Comparison of ENCODE assay signal across 22 cellular contexts in genomic region chr10:102090772-102091171, GRCh38. TPM values are rescaled to one million over a fixed set of nuclear protein-coding genes. Genes with fewer than 3 reads are reported as not detected.
A peak's percentile ranks its signal among the peaks of the same experiment; 100 is the strongest.
DNase-seq lines count a peak whose midpoint lies in the region; FAIRE-seq and TF ChIP-seq lines count a peak whose summit lies in the region.
"Had no signal": no experiment of that assay in that cellular context is flagged by ENCODE, and none has a peak within 500 bp of the region (broad histone marks: within the 10 kb centered on the region; RNA-seq: fewer than 3 reads in every experiment).

No MANE protein-coding gene starts in this region.

- peaks cover 4% of the 10 kb centered on the region for H3K36me3 ChIP-seq in endodermal cell (ENCODE audit: control insufficient read depth, insufficient read depth, low read length)
- no peaks in the 10 kb centered on the region for H3K36me3 ChIP-seq in CD8-positive, alpha-beta memory T cell (ENCODE audit: insufficient read depth, low read length)
- H3K36me3 ChIP-seq: BLaER1 treated with 17β-estradiol and CSF1 and Interleukin-3, amounts not matched to agents 10 nM and 100 nM; thoracic aorta had no signal

- no peaks in the 10 kb centered on the region for H3K27me3 ChIP-seq in endodermal cell (ENCODE audit: control insufficient read depth, insufficient read depth, low read length, poor library complexity, severe bottlenecking)
- H3K27me3 ChIP-seq in CD8-positive, alpha-beta memory T cell (ENCODE audit: insufficient read depth, low read length, poor library complexity, severe bottlenecking): no peaks in the 10 kb centered on the region
- H3K27me3 ChIP-seq: BLaER1 treated with 17β-estradiol and CSF1 and Interleukin-3, amounts not matched to agents 10 nM and 100 nM had no signal

- no peak overlapping the region for H3K9ac ChIP-seq in endodermal cell (ENCODE audit: extremely low read depth, low read length, poor library complexity, severe bottlenecking)
- H3K9ac ChIP-seq: BLaER1 treated with 17β-estradiol and CSF1 and Interleukin-3, amounts not matched to agents 10 nM and 100 nM had no signal

- CTCF ChIA-PET in CD8-positive, alpha-beta memory T cell (lab: Charles Lee): no interaction called here
- CTCF ChIA-PET in activated CD4-positive, alpha-beta memory T cell treated with anti-CD3 and anti-CD28 coated beads, Interleukin-2, amount 10 ng/mL, durations not matched to agents 7 days and 5 days (lab: Charles Lee): no interaction called here

- TF ChIP-seq CTCF in endodermal cell (conservative IDR thresholded peaks at IDR 0.05): no peak

- H3K4me1 Mint-ChIP-seq in endodermal cell: no peaks in the 10 kb centered on the region
- H3K4me1 Mint-ChIP-seq in CD8-positive, alpha-beta memory T cell: no peaks in the 10 kb centered on the region
- no peaks in the 10 kb centered on the region for H3K4me1 Mint-ChIP-seq in activated CD4-positive, alpha-beta memory T cell treated with anti-CD3 and anti-CD28 coated beads, Interleukin-2, amount 10 ng/mL, durations not matched to agents 7 days and 5 days
- H3K4me1 Mint-ChIP-seq: activated naive CD4-positive, alpha-beta T cell treated with anti-CD3 and anti-CD28 coated beads, Interleukin-2, amount 50 U/mL, for 24 hours had no signal

- H3K27ac Mint-ChIP-seq in endodermal cell: peak overlapping the region; percentile 17
- peak overlapping the region in 3 of 8 donors; percentile 31 to 63 (median 43) for H3K27ac Mint-ChIP-seq in CD8-positive, alpha-beta memory T cell
- no peak overlapping the region for H3K27ac Mint-ChIP-seq in activated CD4-positive, alpha-beta memory T cell treated with anti-CD3 and anti-CD28 coated beads, Interleukin-2, amount 10 ng/mL, durations not matched to agents 7 days and 5 days
- H3K27ac Mint-ChIP-seq: activated naive CD4-positive, alpha-beta T cell treated with anti-CD3 and anti-CD28 coated beads, Interleukin-2, amount 50 U/mL, for 24 hours had no signal

- 95 to 100% methylated on average over 2 of the region's 2 CpGs for WGBS in endodermal cell (ENCODE audit: insufficient coverage in 1 of 2, insufficient read length in 1 of 2), 2 experiments

- H3K4me3 ChIP-seq in endodermal cell (ENCODE audit: low read length): no peak overlapping the region
- no peak overlapping the region for H3K4me3 ChIP-seq in CD8-positive, alpha-beta memory T cell (ENCODE audit: low read length)
- H3K4me3 ChIP-seq: BLaER1 treated with 17β-estradiol and CSF1 and Interleukin-3, amounts not matched to agents 10 nM and 100 nM; thoracic aorta had no signal

- POLR2A ChIA-PET in CD8-positive, alpha-beta memory T cell (lab: Charles Lee): no interaction called here
- POLR2A ChIA-PET in activated CD4-positive, alpha-beta memory T cell treated with anti-CD3 and anti-CD28 coated beads, Interleukin-2, amount 10 ng/mL, durations not matched to agents 7 days and 5 days (lab: Charles Lee): no interaction called here

- H3K9me3 ChIP-seq in endodermal cell (ENCODE audit: control insufficient read depth, low read length): no peaks in the 10 kb centered on the region
- H3K9me3 ChIP-seq in CD8-positive, alpha-beta memory T cell (ENCODE audit: low read length): no peaks in the 10 kb centered on the region
- H3K9me3 ChIP-seq: BLaER1 treated with 17β-estradiol and CSF1 and Interleukin-3, amounts not matched to agents 10 nM and 100 nM; thoracic aorta had no signal

- no peak for FAIRE-seq in GM19239 (lab: Jason Lieb, UNC)
- FAIRE-seq: A204.1, frontal cortex had no signal

- H3K27me3 Mint-ChIP-seq in endodermal cell (ENCODE audit: insufficient read depth): no peaks in the 10 kb centered on the region
- no peaks in the 10 kb centered on the region for H3K27me3 Mint-ChIP-seq in CD8-positive, alpha-beta memory T cell
- H3K27me3 Mint-ChIP-seq in activated CD4-positive, alpha-beta memory T cell treated with anti-CD3 and anti-CD28 coated beads, Interleukin-2, amount 10 ng/mL, durations not matched to agents 7 days and 5 days: no peaks in the 10 kb centered on the region
- H3K27me3 Mint-ChIP-seq: activated naive CD4-positive, alpha-beta T cell treated with anti-CD3 and anti-CD28 coated beads, Interleukin-2, amount 50 U/mL, for 24 hours had no signal

- no peaks in the 10 kb centered on the region for H3K4me1 ChIP-seq in endodermal cell (ENCODE audit: control insufficient read depth, insufficient read depth, low read length)
- H3K4me1 ChIP-seq in CD8-positive, alpha-beta memory T cell (ENCODE audit: insufficient read depth, low read length): no peaks in the 10 kb centered on the region

- DNase-seq in A172 (ENCODE audit: low spot score) (peak; percentile 80), NCI-H226 (peak; percentile 51), endodermal cell (no peak), GM19239 (ENCODE audit: insufficient read length, low spot score) (no peak)
- no peak for DNase-seq in CD8-positive, alpha-beta memory T cell
- no peak for DNase-seq in activated CD4-positive, alpha-beta memory T cell treated with anti-CD3 and anti-CD28 coated beads, Interleukin-2, amount 10 ng/mL, durations not matched to agents 7 days and 5 days
- DNase-seq: activated CD4-positive, CD25-positive, alpha-beta regulatory T cell; activated T-cell treated with anti-CD3 and anti-CD28 coated beads, Interleukin-2, amount 50 U/mL, for 48 hours; cortex of kidney; DMS 273 treated with DMSO at 0.1 percent for 48 hours; left colon; NCI-H1092 treated with DMSO at 0.1 percent for 48 hours; NCI-H526; SIG-M5; stimulated activated CD4-positive, alpha-beta T cell treated with anti-CD3 and anti-CD28 coated beads, Interleukin-12 subunit alpha, Interleukin-12 subunit beta, amount 100 ng/mL, for 4 hours; T-helper 2 cell had no signal

- H3K27ac ChIP-seq in endodermal cell (ENCODE audit: low read depth, low read length): no peak overlapping the region
- no peak overlapping the region for H3K27ac ChIP-seq in CD8-positive, alpha-beta memory T cell (ENCODE audit: low read depth, low read length)
- H3K27ac ChIP-seq: BLaER1 treated with 17β-estradiol and CSF1 and Interleukin-3, amounts not matched to agents 10 nM and 100 nM; epithelial cell of prostate; thoracic aorta had no signal

- peaks cover 2% of the 10 kb centered on the region for H3K9me3 Mint-ChIP-seq in endodermal cell
- no peaks in the 10 kb centered on the region for H3K9me3 Mint-ChIP-seq in CD8-positive, alpha-beta memory T cell
- H3K9me3 Mint-ChIP-seq in activated CD4-positive, alpha-beta memory T cell treated with anti-CD3 and anti-CD28 coated beads, Interleukin-2, amount 10 ng/mL, durations not matched to agents 7 days and 5 days: no peaks in the 10 kb centered on the region
- H3K9me3 Mint-ChIP-seq: activated naive CD4-positive, alpha-beta T cell treated with anti-CD3 and anti-CD28 coated beads, Interleukin-2, amount 50 U/mL, for 24 hours had no signal

- no peak overlapping the region for H3K4me3 Mint-ChIP-seq in endodermal cell
- no peak overlapping the region for H3K4me3 Mint-ChIP-seq in CD8-positive, alpha-beta memory T cell
- H3K4me3 Mint-ChIP-seq in activated CD4-positive, alpha-beta memory T cell treated with anti-CD3 and anti-CD28 coated beads, Interleukin-2, amount 10 ng/mL, durations not matched to agents 7 days and 5 days: no peak overlapping the region
- H3K4me3 Mint-ChIP-seq: activated naive CD4-positive, alpha-beta T cell treated with anti-CD3 and anti-CD28 coated beads, Interleukin-2, amount 50 U/mL, for 24 hours had no signal

- H3K36me3 Mint-ChIP-seq in endodermal cell (ENCODE audit: low read depth): peaks cover 22% of the 10 kb centered on the region
- H3K36me3 Mint-ChIP-seq in CD8-positive, alpha-beta memory T cell: peaks cover 0 to 7% (median 0%) of the 10 kb centered on the region in 3 donors
- no peaks in the 10 kb centered on the region for H3K36me3 Mint-ChIP-seq in activated CD4-positive, alpha-beta memory T cell treated with anti-CD3 and anti-CD28 coated beads, Interleukin-2, amount 10 ng/mL, durations not matched to agents 7 days and 5 days (ENCODE audit: low read depth)

RNA-seq across cellular contexts. Expression of gene HPS6, which starts 25.6 kb away (rescaled TPM):
- 39.7 and 49.6 TPM in 2 replicates for total RNA-seq in A172 (2014; rRNA removed; shearing (Covaris generic))
- total RNA-seq in endodermal cell: 10 to 100 TPM; 19.6 to 20.8 TPM
- polyA plus RNA-seq in endodermal cell (2013, experiment 1 of 2): 8.4 TPM
- polyA plus RNA-seq in endodermal cell (2013, experiment 2 of 2): 8.9 TPM
- total RNA-seq in CD8-positive, alpha-beta memory T cell: 10 to 100 TPM; 25.3 to 27.0 TPM
- polyA plus RNA-seq in CD8-positive, alpha-beta memory T cell: 30.4 TPM
- total RNA-seq in activated CD4-positive, alpha-beta memory T cell treated with anti-CD3 and anti-CD28 coated beads, Interleukin-2, amount 10 ng/mL, durations not matched to agents 7 days and 5 days: 10 to 100 TPM; 24.7 to 25.7 TPM

RNA-seq across cellular contexts. Expression of gene LDB1, which starts 29.4 kb away (rescaled TPM):
- total RNA-seq in A172 (2014; rRNA removed; shearing (Covaris generic)): 27.3 and 29.0 TPM in 2 replicates
- total RNA-seq in endodermal cell: 10 to 100 TPM; 72.0 to 82.6 TPM
- 112 TPM for polyA plus RNA-seq in endodermal cell (2013, experiment 1 of 2)
- polyA plus RNA-seq in endodermal cell (2013, experiment 2 of 2): 104 TPM
- 10 to 100 TPM; 64.3 to 64.8 TPM for total RNA-seq in CD8-positive, alpha-beta memory T cell
- polyA plus RNA-seq in CD8-positive, alpha-beta memory T cell: 36.0 TPM
- total RNA-seq in activated CD4-positive, alpha-beta memory T cell treated with anti-CD3 and anti-CD28 coated beads, Interleukin-2, amount 10 ng/mL, durations not matched to agents 7 days and 5 days: 10 to 100 TPM; 81.3 to 83.1 TPM

RNA-seq across cellular contexts. Expression of gene ARMH3, which starts 34.8 kb away (rescaled TPM):
- 6.0 and 17.7 TPM in 2 replicates for total RNA-seq in A172 (2014; rRNA removed; shearing (Covaris generic))
- 10 to 100 TPM; 18.0 to 19.7 TPM for total RNA-seq in endodermal cell
- polyA plus RNA-seq in endodermal cell (2013, experiment 1 of 2): 12.1 TPM
- 11.4 TPM for polyA plus RNA-seq in endodermal cell (2013, experiment 2 of 2)
- total RNA-seq in CD8-positive, alpha-beta memory T cell: 10 to 100 TPM; 23.1 to 25.7 TPM
- 25.1 TPM for polyA plus RNA-seq in CD8-positive, alpha-beta memory T cell
- total RNA-seq in activated CD4-positive, alpha-beta memory T cell treated with anti-CD3 and anti-CD28 coated beads, Interleukin-2, amount 10 ng/mL, durations not matched to agents 7 days and 5 days: 10 to 100 TPM; 22.8 to 23.9 TPM

RNA-seq across cellular contexts. Expression of gene PPRC1, which starts 42.1 kb away (rescaled TPM):
- 26.0 and 28.9 TPM in 2 replicates for total RNA-seq in A172 (2014; rRNA removed; shearing (Covaris generic))
- 10 to 100 TPM; 44.5 to 44.7 TPM for total RNA-seq in endodermal cell
- 31.0 TPM for polyA plus RNA-seq in endodermal cell (2013, experiment 1 of 2)
- 26.7 TPM for polyA plus RNA-seq in endodermal cell (2013, experiment 2 of 2)
- total RNA-seq in CD8-positive, alpha-beta memory T cell: 100 to 1,000 TPM; 105 to 106 TPM
- polyA plus RNA-seq in CD8-positive, alpha-beta memory T cell: 20.7 TPM
- total RNA-seq in activated CD4-positive, alpha-beta memory T cell treated with anti-CD3 and anti-CD28 coated beads, Interleukin-2, amount 10 ng/mL, durations not matched to agents 7 days and 5 days: 10 to 100 TPM; 32.5 to 35.8 TPM

Comparison
In these comparisons a context has a peak if more than half of its experiments do, and no peak if none do; other contexts are left out.
1. DNase-seq: peak in A172 (single experiment) and NCI-H226 (single experiment); none in endodermal cell (single experiment), CD8-positive, alpha-beta memory T cell (0 of 5), GM19239 (single experiment) and activated CD4-positive, alpha-beta memory T cell treated with anti-CD3 and anti-CD28 coated beads, Interleukin-2, amount 10 ng/mL, durations not matched to agents 7 days and 5 days (single experiment).